Comparison of ENCODE assay signal across 27 cellular contexts in the genomic region with DNA sequence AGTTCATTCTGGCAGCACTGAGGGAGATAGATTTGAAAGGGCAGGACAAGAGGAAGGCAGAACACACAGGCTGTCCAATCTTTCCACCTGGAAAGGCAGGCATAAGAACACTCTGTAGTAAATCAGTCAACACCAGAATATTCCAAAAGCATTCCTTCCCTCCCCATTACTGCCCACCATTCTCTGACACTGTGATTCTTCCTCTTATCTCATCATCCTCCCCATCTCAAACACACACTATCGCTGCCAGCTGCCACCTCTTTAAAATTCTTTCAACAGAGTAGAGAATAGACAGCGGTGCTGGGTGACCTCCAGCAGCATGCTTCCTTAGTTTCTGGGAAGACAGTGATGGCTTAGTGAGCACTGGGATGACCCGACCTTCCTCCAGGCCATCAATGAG. TPM values are rescaled to one million over a fixed set of nuclear protein-coding genes. Genes with fewer than 3 reads are reported as not detected.
DNase-seq lines count a peak whose midpoint lies in the region; ATAC-seq, FAIRE-seq and TF ChIP-seq lines count a peak whose summit lies in the region.
"Had no signal": no experiment of that assay in that cellular context is flagged by ENCODE, and none has a peak within 500 bp of the region (broad histone marks: within the 10 kb centered on the region; RNA-seq: fewer than 3 reads in every experiment).

No MANE protein-coding gene starts in this region.

- no peak overlapping the region for H4K91ac ChIP-seq in H1 (replicated peaks; ENCODE audit: insufficient read length, low read length)

- H4K5ac ChIP-seq in H1 (ENCODE audit: insufficient read length, low read depth, low read length), result no peak overlapping the region

- intact Hi-C loops in transverse colon (cut with DNase I; ENCODE audit: low total_unique reads), result no loop called here
- intact Hi-C loops in activated T-helper 1 cell treated with anti-CD3 and anti-CD28 coated beads, Interleukin-12 subunit alpha, Interleukin-12 subunit beta, Interleukin-2, Interleukin-4 antibody, amounts not matched to agents 30 ng/mL and 10 ng/mL and 1 ng/mL, durations not matched to agents 14 hours and 24 hours and 36 hours (cut with micrococcal nuclease), result no loop called here

- H3K4me3 Mint-ChIP-seq in activated T-helper 1 cell treated with anti-CD3 and anti-CD28 coated beads, Interleukin-12 subunit alpha, Interleukin-12 subunit beta, Interleukin-2, Interleukin-4 antibody, amounts not matched to agents 30 ng/mL and 10 ng/mL and 1 ng/mL, durations not matched to agents 14 hours and 24 hours and 36 hours, result no peak overlapping the region
- H3K4me3 Mint-ChIP-seq: activated B cell treated with CpG ODN at 0.5 μM for 24 hours; activated naive CD8-positive, alpha-beta T cell treated with anti-CD3 and anti-CD28 coated beads for 36 hours; CD8-positive, alpha-beta T cell; endodermal cell; IgD-negative memory B cell; natural killer cell treated with Interleukin-12 subunit alpha and Interleukin-12 subunit beta and Interleukin-15 and Interleukin-18, amount 100 ng/mL, for 72 hours; stimulated activated memory B cell treated with anti-CD40 and anti-IgM and Interleukin-4, amounts not matched to agents 10 μg/mL and 1 μg/mL and 100 μg/mL, for 72 hours had no signal

- H3K27ac Mint-ChIP-seq in activated T-helper 1 cell treated with anti-CD3 and anti-CD28 coated beads, Interleukin-12 subunit alpha, Interleukin-12 subunit beta, Interleukin-2, Interleukin-4 antibody, amounts not matched to agents 30 ng/mL and 10 ng/mL and 1 ng/mL, durations not matched to agents 14 hours and 24 hours and 36 hours, result no peak overlapping the region
- H3K27ac Mint-ChIP-seq: activated B cell treated with CpG ODN at 0.5 μM for 24 hours; activated naive CD8-positive, alpha-beta T cell treated with anti-CD3 and anti-CD28 coated beads for 36 hours; CD8-positive, alpha-beta T cell; endodermal cell; IgD-negative memory B cell; natural killer cell treated with Interleukin-12 subunit alpha and Interleukin-12 subunit beta and Interleukin-15 and Interleukin-18, amount 100 ng/mL, for 72 hours; stimulated activated memory B cell treated with anti-CD40 and anti-IgM and Interleukin-4, amounts not matched to agents 10 μg/mL and 1 μg/mL and 100 μg/mL, for 72 hours had no signal

- CTCF ChIA-PET in H1 (lab: Charles Lee; ENCODE audit: partially characterized antibody), result no interaction called here

- no peak overlapping the region for H2BK5ac ChIP-seq in H1 (ENCODE audit: low read depth, low read length)

- H3K27ac ChIP-seq in H1 (ENCODE audit: low read depth, low read length) (no peak overlapping the region), liver (ENCODE audit: low read depth in 1 of 2, low read length in 2 of 2) (no peak overlapping the region), transverse colon (peak overlapping the region; percentile 83 to 86 (median 86))
- H3K27ac ChIP-seq: gastroesophageal sphincter, GM23248, HL-60, testis had no signal

- no peak overlapping the region for H3K4ac ChIP-seq in H1 (replicated peaks; ENCODE audit: insufficient read length, low read depth, low read length)

- TF ChIP-seq RAD21 in H1 (IDR thresholded peaks at IDR 0.05 in 1 of 2, conservative IDR thresholded peaks at IDR 0.05 in 1 of 2; ENCODE audit: low read depth in 2 of 2, low read length in 2 of 2) (no peak), liver (IDR thresholded peaks at IDR 0.05) (no peak)

- no peaks in the 10 kb centered on the region for H3K4me1 Mint-ChIP-seq in activated T-helper 1 cell treated with anti-CD3 and anti-CD28 coated beads, Interleukin-12 subunit alpha, Interleukin-12 subunit beta, Interleukin-2, Interleukin-4 antibody, amounts not matched to agents 30 ng/mL and 10 ng/mL and 1 ng/mL, durations not matched to agents 14 hours and 24 hours and 36 hours (ENCODE audit: low read depth)
- H3K4me1 Mint-ChIP-seq: activated naive CD8-positive, alpha-beta T cell treated with anti-CD3 and anti-CD28 coated beads for 36 hours had no signal

- H3K36me3 ChIP-seq in H1 (ENCODE audit: control insufficient read depth in 2 of 4, insufficient read depth in 4 of 4, low read length in 3 of 4) (no peaks in the 10 kb centered on the region), liver (ENCODE audit: control insufficient read depth in 4 of 4, insufficient read depth in 3 of 4, low read depth in 1 of 4, low read length in 3 of 4) (no peaks in the 10 kb centered on the region), transverse colon (no peaks in the 10 kb centered on the region)
- H3K36me3 ChIP-seq: gastroesophageal sphincter had no signal

- no peaks in the 10 kb centered on the region for H3K79me1 ChIP-seq in H1 (ENCODE audit: low read depth, low read length)

- H2AK5ac ChIP-seq in H1 (ENCODE audit: low read depth, low read length), result no peak overlapping the region

- no peak overlapping the region for H3K18ac ChIP-seq in H1 (ENCODE audit: extremely low read depth, low read length)

- DNase-seq in DMS 273 (lab: John Stamatoyannopoulos, UW; ENCODE audit: unreplicated experiment) (peak; percentile 42), DMS 273 treated with DMSO at 0.1 percent for 48 hours (lab: John Stamatoyannopoulos, UW) (no peak), H1 (ENCODE audit: low read depth in 1 of 2, low spot score in 2 of 2) (no peak), transverse colon (no peak), MV-4-11 (lab: John Stamatoyannopoulos, UW) (no peak)
- DNase-seq in activated T-helper 1 cell treated with anti-CD3 and anti-CD28 coated beads, Interleukin-12 subunit alpha, Interleukin-12 subunit beta, Interleukin-2, Interleukin-4 antibody, amounts not matched to agents 30 ng/mL and 10 ng/mL and 1 ng/mL, durations not matched to agents 14 hours and 24 hours and 36 hours (ENCODE audit: low spot score), result no peak
- DNase-seq: activated B cell treated with CpG ODN at 0.5 μM for 24 hours; activated CD4-positive, alpha-beta T cell treated with anti-CD3 and anti-CD28 coated beads, Interleukin-2, amount 50 U/mL, for 4 hours; activated CD8-positive, alpha-beta memory T cell treated with anti-CD3 and anti-CD28 coated beads, Interleukin-2, amount 50 U/mL, for 4 hours; activated naive CD8-positive, alpha-beta T cell treated with anti-CD3 and anti-CD28 coated beads for 36 hours; AML-193; CD8-positive, alpha-beta T cell; DMS79 treated with DMSO at 0.1 percent for 48 hours; endodermal cell; GM23248; NCI-H1436; NCI-H526 treated with DMSO at 0.1 percent for 48 hours; testis had no signal

- H3K56ac ChIP-seq in H1 (replicated peaks; ENCODE audit: insufficient read length, low read depth, low read length), result no peak overlapping the region

- no peak for FAIRE-seq in H1 (lab: Jason Lieb, UNC)
- FAIRE-seq: GM12892 had no signal

- H3K14ac ChIP-seq in H1 (ENCODE audit: insufficient read length), result no peak overlapping the region

- H4K8ac ChIP-seq in H1 (ENCODE audit: extremely low read depth, insufficient read depth, low read length), result no peak overlapping the region

- ATAC-seq in HG02981 (IDR thresholded peaks at IDR 0.05; ENCODE audit: unreplicated experiment), result no peak
- ATAC-seq: CD8-positive, alpha-beta T cell; gastroesophageal sphincter; natural killer cell treated with Interleukin-12 subunit alpha and Interleukin-12 subunit beta and Interleukin-15 and Interleukin-18, amount 100 ng/mL, for 72 hours; stimulated activated memory B cell treated with anti-CD40 and anti-IgM and Interleukin-4, amounts not matched to agents 10 μg/mL and 1 μg/mL and 100 μg/mL, for 72 hours had no signal

- H2BK120ac ChIP-seq in H1 (replicated peaks; ENCODE audit: low read depth, low read length), result no peak overlapping the region

- no peaks in the 10 kb centered on the region for H3K79me2 ChIP-seq in H1 (ENCODE audit: control insufficient read depth in 1 of 2, insufficient read depth in 2 of 2, low read length in 2 of 2)

- H3K27me3 ChIP-seq in H1 (replicated peaks in 1 of 4; ENCODE audit: control insufficient read depth in 3 of 4, extremely low read depth in 1 of 4, insufficient read depth in 3 of 4, low read length in 3 of 4) (no peaks in the 10 kb centered on the region), liver (ENCODE audit: control insufficient read depth in 4 of 4, insufficient read depth in 4 of 4, low read length in 3 of 4) (no peaks in the 10 kb centered on the region), transverse colon (no peaks in the 10 kb centered on the region)
- H3K27me3 ChIP-seq: gastroesophageal sphincter, testis had no signal

- H3K27me3 Mint-ChIP-seq in activated T-helper 1 cell treated with anti-CD3 and anti-CD28 coated beads, Interleukin-12 subunit alpha, Interleukin-12 subunit beta, Interleukin-2, Interleukin-4 antibody, amounts not matched to agents 30 ng/mL and 10 ng/mL and 1 ng/mL, durations not matched to agents 14 hours and 24 hours and 36 hours (ENCODE audit: insufficient read depth), result peaks cover 10% of the 10 kb centered on the region
- H3K27me3 Mint-ChIP-seq: activated B cell treated with CpG ODN at 0.5 μM for 24 hours; activated naive CD8-positive, alpha-beta T cell treated with anti-CD3 and anti-CD28 coated beads for 36 hours; IgD-negative memory B cell; stimulated activated memory B cell treated with anti-CD40 and anti-IgM and Interleukin-4, amounts not matched to agents 10 μg/mL and 1 μg/mL and 100 μg/mL, for 72 hours had no signal

- H3K4me1 ChIP-seq in H1 (replicated peaks in 1 of 4; ENCODE audit: control insufficient read depth in 3 of 4, insufficient read depth in 4 of 4, low read length in 3 of 4) (no peaks in the 10 kb centered on the region), liver (ENCODE audit: control insufficient read depth in 4 of 4, insufficient read depth in 4 of 4, low read length in 3 of 4) (peaks cover 0 to 5% (median 0%) of the 10 kb centered on the region in 4 donors), transverse colon (peaks cover 8 to 27% (median 17%) of the 10 kb centered on the region in 4 donors)
- H3K4me1 ChIP-seq: gastroesophageal sphincter, testis had no signal

- TF ChIP-seq EP300 in H1 (IDR thresholded peaks at IDR 0.05; ENCODE audit: borderline replicate concordance in 1 of 2, low read depth in 2 of 2, low read length in 2 of 2), result no peak
- no peak for TF ChIP-seq EP300 in transverse colon (IDR thresholded peaks at IDR 0.05; ENCODE audit: low read depth)

- in situ Hi-C loops in transverse colon (cut with MboI; ENCODE audit: low pct_ligation_motif_present in 1 of 4, low pct_unique_long_range_greater_than_20kb in 1 of 4, low sequenced_read_pairs in 3 of 4), result no loop called here

- TF ChIP-seq CTCF in H1 (IDR thresholded peaks at IDR 0.05; ENCODE audit: control extremely low read depth in 1 of 3, insufficient read depth in 1 of 3, low read depth in 1 of 3, low read length in 3 of 3), result no peak
- TF ChIP-seq CTCF in liver (IDR thresholded peaks at IDR 0.05; ENCODE audit: low read depth, low read length, missing input control), result no peak
- no peak for TF ChIP-seq CTCF in transverse colon (IDR thresholded peaks at IDR 0.05)

- H2BK20ac ChIP-seq in H1 (ENCODE audit: low read length), result no peak overlapping the region

- no peaks in the 10 kb centered on the region for H4K20me1 ChIP-seq in H1 (replicated peaks in 1 of 2; ENCODE audit: control insufficient read depth in 1 of 2, insufficient read depth in 2 of 2, low read length in 2 of 2)

- peak overlapping the region; percentile 39; the same call in 1 of the 2 replicates for H2AFZ ChIP-seq in H1 (ENCODE audit: low read length)
- H2AFZ ChIP-seq: GM23248 had no signal

- TF ChIP-seq POLR2A in H1 (IDR thresholded peaks at IDR 0.05; ENCODE audit: control extremely low read depth in 1 of 2, low read depth in 2 of 2, low read length in 2 of 2) (no peak), transverse colon (IDR thresholded peaks at IDR 0.05) (no peak)

- WGBS in H1 (ENCODE audit: extremely low coverage in 1 of 2, insufficient coverage in 1 of 2, insufficient read length in 1 of 2, insufficient replicate concordance in 2 of 2, low coverage in 1 of 2, low lambda C conversion rate in 2 of 2, missing lambda C conversion rate in 1 of 2), 2 experiments, result 84 to 100% methylated on average over 1 to 3 of the region's 3 CpGs
- WGBS in liver, result 54% methylated on average over 3 of the region's 3 CpGs
- 60 to 62% methylated on average over 1 to 3 of the region's 3 CpGs for WGBS in transverse colon (ENCODE audit: low coverage in 1 of 2), 2 donors

- no peaks in the 10 kb centered on the region for H3K36me3 Mint-ChIP-seq in activated T-helper 1 cell treated with anti-CD3 and anti-CD28 coated beads, Interleukin-12 subunit alpha, Interleukin-12 subunit beta, Interleukin-2, Interleukin-4 antibody, amounts not matched to agents 30 ng/mL and 10 ng/mL and 1 ng/mL, durations not matched to agents 14 hours and 24 hours and 36 hours (ENCODE audit: low read depth)
- H3K36me3 Mint-ChIP-seq: activated naive CD8-positive, alpha-beta T cell treated with anti-CD3 and anti-CD28 coated beads for 36 hours; CD8-positive, alpha-beta T cell; IgD-negative memory B cell; natural killer cell treated with Interleukin-12 subunit alpha and Interleukin-12 subunit beta and Interleukin-15 and Interleukin-18, amount 100 ng/mL, for 72 hours; stimulated activated memory B cell treated with anti-CD40 and anti-IgM and Interleukin-4, amounts not matched to agents 10 μg/mL and 1 μg/mL and 100 μg/mL, for 72 hours had no signal

- H2BK12ac ChIP-seq in H1 (ENCODE audit: low read depth, low read length), result no peak overlapping the region

- H3K9me3 Mint-ChIP-seq in activated T-helper 1 cell treated with anti-CD3 and anti-CD28 coated beads, Interleukin-12 subunit alpha, Interleukin-12 subunit beta, Interleukin-2, Interleukin-4 antibody, amounts not matched to agents 30 ng/mL and 10 ng/mL and 1 ng/mL, durations not matched to agents 14 hours and 24 hours and 36 hours, result no peaks in the 10 kb centered on the region
- H3K9me3 Mint-ChIP-seq: activated naive CD8-positive, alpha-beta T cell treated with anti-CD3 and anti-CD28 coated beads for 36 hours; CD8-positive, alpha-beta T cell; natural killer cell treated with Interleukin-12 subunit alpha and Interleukin-12 subunit beta and Interleukin-15 and Interleukin-18, amount 100 ng/mL, for 72 hours had no signal

- POLR2A ChIA-PET in H1 (lab: Charles Lee; ENCODE audit: partially characterized antibody), result no interaction called here

- H3K4me3 ChIP-seq in H1 (ENCODE audit: extremely low read depth in 1 of 4, insufficient read depth in 2 of 4, low read depth in 3 of 4, low read length in 4 of 4) (no peak overlapping the region), liver (ENCODE audit: low read depth in 1 of 3, low read length in 3 of 3) (no peak overlapping the region), transverse colon (no peak overlapping the region)
- H3K4me3 ChIP-seq: gastroesophageal sphincter, GM23248, testis had no signal

- H3K9me3 ChIP-seq in H1 (ENCODE audit: insufficient read depth in 2 of 2, low read depth in 1 of 2, low read length in 1 of 2), result no peaks in the 10 kb centered on the region
- no peaks in the 10 kb centered on the region for H3K9me3 ChIP-seq in liver (ENCODE audit: control insufficient read depth in 4 of 4, low read length in 3 of 4)
- H3K9me3 ChIP-seq in transverse colon, result no peaks in the 10 kb centered on the region
- H3K9me3 ChIP-seq: gastroesophageal sphincter, testis had no signal

- no peak overlapping the region for H2BK15ac ChIP-seq in H1 (ENCODE audit: low read length)

- H3K4me2 ChIP-seq in H1 (ENCODE audit: insufficient read depth in 1 of 2, low read depth in 2 of 2, low read length in 2 of 2), result no peak overlapping the region

- H3K9ac ChIP-seq in H1 (replicated peaks in 1 of 4; ENCODE audit: extremely low read depth in 1 of 4, low read depth in 3 of 4, low read length in 3 of 4) (no peak overlapping the region), liver (ENCODE audit: low read depth in 1 of 2, low read length in 2 of 2) (no peak overlapping the region)
- H3K9ac ChIP-seq: GM23248 had no signal

- H3K23me2 ChIP-seq in H1 (ENCODE audit: low read depth, low read length), result no peaks in the 10 kb centered on the region

- H3K23ac ChIP-seq in H1 (ENCODE audit: insufficient read length), result no peak overlapping the region

RNA-seq across cellular contexts. Expression of gene MYOZ2, which starts 53.7 kb away (rescaled TPM):
- total RNA-seq in H1 (2021; fragmentation: NEBNext Ultra II Directional; extraction: Animal tissue kit (Norgen Biotek cat#: 25700)), result not detected in 2 replicates
- polyA plus RNA-seq in H1 (2011; rRNA removed) (not detected in 2 replicates), liver (under 1 TPM in 1 of 2 donors, not detected in 1; 0.03 TPM)
- not detected for polyA plus RNA-seq in H1 (2011; cell fraction: cytosol; rRNA removed)
- polyA plus RNA-seq in H1 (2011; cell fraction: nucleus; rRNA removed), result not detected
- polyA plus RNA-seq in H1 (2012, experiment 1 of 2), result not detected in 4 replicates
- polyA plus RNA-seq in H1 (2012, experiment 2 of 2), result not detected
- not detected for polyA plus RNA-seq in H1 (2013, experiment 1 of 2)
- not detected for polyA plus RNA-seq in H1 (2013, experiment 2 of 2)
- polyA minus RNA-seq in H1 (2011; rRNA and poly(A)+ RNA removed), result not detected in 2 replicates
- polyA minus RNA-seq in H1 (2011; cell fraction: cytosol; rRNA and poly(A)+ RNA removed), result not detected
- not detected for polyA minus RNA-seq in H1 (2011; cell fraction: nucleus; rRNA and poly(A)+ RNA removed)
- total RNA-seq in liver (under 1 TPM in 1 of 2 donors, not detected in 1; 0.08 TPM), transverse colon (under 1 TPM in 2 of 4 donors, not detected in 2; 0.27 to 0.32 TPM)
- total RNA-seq in activated T-helper 1 cell treated with anti-CD3 and anti-CD28 coated beads, Interleukin-12 subunit alpha, Interleukin-12 subunit beta, Interleukin-2, Interleukin-4 antibody, amounts not matched to agents 30 ng/mL and 10 ng/mL and 1 ng/mL, durations not matched to agents 14 hours and 24 hours and 36 hours, result not detected in 2 replicates
- total RNA-seq: activated B cell treated with CpG ODN at 0.5 μM for 24 hours; activated naive CD8-positive, alpha-beta T cell treated with anti-CD3 and anti-CD28 coated beads for 36 hours; CD8-positive, alpha-beta T cell; endodermal cell; kidney epithelial cell; natural killer cell treated with Interleukin-12 subunit alpha and Interleukin-12 subunit beta and Interleukin-15 and Interleukin-18, amount 100 ng/mL, for 72 hours had no signal
- polyA plus RNA-seq: IgD-negative memory B cell had no signal

Comparison
In these comparisons a context has a peak if more than half of its experiments do, and no peak if none do; other contexts are left out.
1. H3K27ac ChIP-seq: peak in transverse colon (4 of 4); none in H1 (single experiment) and liver (0 of 2).